In the genomic region with DNA sequence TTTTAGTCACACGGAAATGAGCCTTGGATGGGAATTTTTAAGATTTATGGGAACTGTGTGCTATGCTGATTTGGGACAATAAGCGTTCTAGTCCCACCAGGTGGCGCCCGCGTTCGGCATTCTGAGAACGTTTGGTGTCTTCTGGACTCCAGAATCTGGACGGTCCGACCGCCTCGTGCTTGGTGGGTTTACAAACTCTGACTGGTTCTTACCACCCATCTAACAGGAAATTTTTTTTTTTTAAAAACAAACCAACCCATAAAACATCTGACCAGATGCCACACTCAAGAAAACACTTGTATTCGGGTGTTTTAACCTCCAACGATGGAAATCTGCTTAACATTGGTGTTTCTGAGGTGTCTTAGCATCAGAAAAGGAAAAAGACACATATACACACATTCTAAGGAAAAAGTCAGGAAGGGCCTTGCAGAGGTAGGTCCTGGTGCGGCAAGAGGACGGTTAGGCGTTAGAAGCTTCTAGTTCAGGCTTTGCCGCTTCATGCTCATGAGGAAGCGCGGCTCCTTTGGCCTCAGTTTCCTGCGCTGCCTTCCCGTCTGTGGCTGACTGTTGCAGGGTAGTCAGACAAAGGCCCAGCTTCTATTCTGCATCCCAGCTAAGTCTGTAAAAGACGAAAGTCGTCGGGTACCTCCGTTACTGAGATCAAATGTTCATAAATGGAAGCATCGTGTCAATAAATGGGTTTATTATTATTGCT, we compare ENCODE assay signal across 1 cellular context.
TF ChIP-seq lines count a peak whose summit lies in the region.

No MANE protein-coding gene starts in this region.

TF ChIP-seq in A549, 52 proteins besides CTCF, POLR2A, EP300 and RAD21 (continued from another document):
- 0 out of 2 replicates have a peak, but pooled peaks have one; percentile 2 for TF ChIP-seq HOXA7 (CRISPR knock-in tag; IDR thresholded peaks at IDR 0.05)
- TF ChIP-seq, protein P1, sequence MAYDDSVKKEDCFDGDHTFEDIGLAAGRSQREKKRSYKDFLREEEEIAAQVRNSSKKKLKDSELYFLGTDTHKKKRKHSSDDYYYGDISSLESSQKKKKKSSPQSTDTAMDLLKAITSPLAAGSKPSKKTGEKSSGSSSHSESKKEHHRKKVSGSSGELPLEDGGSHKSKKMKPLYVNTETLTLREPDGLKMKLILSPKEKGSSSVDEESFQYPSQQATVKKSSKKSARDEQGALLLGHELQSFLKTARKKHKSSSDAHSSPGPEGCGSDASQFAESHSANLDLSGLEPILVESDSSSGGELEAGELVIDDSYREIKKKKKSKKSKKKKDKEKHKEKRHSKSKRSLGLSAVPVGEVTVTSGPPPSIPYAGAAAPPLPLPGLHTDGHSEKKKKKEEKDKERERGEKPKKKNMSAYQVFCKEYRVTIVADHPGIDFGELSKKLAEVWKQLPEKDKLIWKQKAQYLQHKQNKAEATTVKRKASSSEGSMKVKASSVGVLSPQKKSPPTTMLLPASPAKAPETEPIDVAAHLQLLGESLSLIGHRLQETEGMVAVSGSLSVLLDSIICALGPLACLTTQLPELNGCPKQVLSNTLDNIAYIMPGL (CRISPR knock-in tag; IDR thresholded peaks at IDR 0.05; ENCODE audit: borderline replicate concordance), result no peak
- TF ChIP-seq FOXS1 (CRISPR knock-in tag; IDR thresholded peaks at IDR 0.05), result no peak
